In genomic region chr17:82913304-82914043, GRCh38 we compare ENCODE assay signal across 11 cellular contexts.
DNase-seq lines count a peak whose midpoint lies in the region; ATAC-seq and TF ChIP-seq lines count a peak whose summit lies in the region.
"Had no signal": no experiment of that assay in that cellular context is flagged by ENCODE, and none has a peak within 500 bp of the region (broad histone marks: within the 10 kb centered on the region; RNA-seq: fewer than 3 reads in every experiment).

No MANE protein-coding gene starts in this region.

- peak; percentile 47 for TF ChIP-seq CTCF in A673 (conservative IDR thresholded peaks at IDR 0.05; ENCODE audit: low read depth, low read length)
- peak in 5 of 7 experiments; percentile 5 to 52 (median 38) for TF ChIP-seq CTCF in body of pancreas (IDR thresholded peaks at IDR 0.05)

- DNase-seq in A673 (ENCODE audit: low spot score) (no peak), H7 (peak; percentile 83), body of pancreas (peak in 1 of 4 donors; percentile 31), iPS-NIHi7 (ENCODE audit: extremely low spot score) (peak; percentile 64), pons (ENCODE audit: low spot score) (no peak), NCI-H1105 (lab: John Stamatoyannopoulos, UW) (no peak), NCI-H2171 (lab: John Stamatoyannopoulos, UW) (no peak)
- DNase-seq in activated CD4-positive, alpha-beta T cell treated with anti-CD3 and anti-CD28 coated beads, Interleukin-2, amount 50 U/mL, for 48 hours, result no peak
- DNase-seq: activated T-cell treated with anti-CD3 and anti-CD28 coated beads, Interleukin-2, amount 50 U/mL, for 48 hours; NCI-H1092 treated with DMSO at 0.1 percent for 48 hours had no signal

- no peak for ATAC-seq in body of pancreas

- intact Hi-C loops in A673 (cut with micrococcal nuclease; ENCODE audit: unreplicated experiment), result no loop called here
- intact Hi-C loops in body of pancreas (cut with DNase I), result loop anchor here (10.0 kb wide), 1 partner anchor 129 kb away; no protein-coding TSS in a partner anchor

- 87 to 94% methylated on average over 34 to 44 of the region's 44 CpGs for WGBS in body of pancreas, 2 donors

- no peak for TF ChIP-seq POLR2A in body of pancreas (IDR thresholded peaks at IDR 0.05)

- H3K36me3 ChIP-seq in A673 (ENCODE audit: insufficient read depth, low read length, poor library complexity, severe bottlenecking) (no peaks in the 10 kb centered on the region), H7 (replicated peaks; ENCODE audit: control insufficient read depth, insufficient read depth, low read length) (peaks cover 11% of the 10 kb centered on the region), body of pancreas (replicated peaks in 1 of 2; ENCODE audit: insufficient read depth in 1 of 2, low read depth in 2 of 2) (no peaks in the 10 kb centered on the region)
- H3K36me3 ChIP-seq: thoracic aorta had no signal

- POLR2A ChIA-PET in A673 (lab: Charles Lee; ENCODE audit: low non-redundant PET), result no interaction called here

- H3K4me3 ChIP-seq in A673 (ENCODE audit: low read depth, low read length, poor library complexity, severe bottlenecking) (no peak overlapping the region), H7 (ENCODE audit: insufficient read depth, low read depth, low read length) (no peak overlapping the region), body of pancreas (no peak overlapping the region)
- H3K4me3 ChIP-seq: thoracic aorta had no signal

- H3K27me3 ChIP-seq in A673 (replicated peaks; ENCODE audit: insufficient read depth, low read depth, low read length, poor library complexity) (no peaks in the 10 kb centered on the region), H7 (ENCODE audit: control insufficient read depth, insufficient read depth, low read length) (no peaks in the 10 kb centered on the region), body of pancreas (no peaks in the 10 kb centered on the region)

- no peak overlapping the region for H3K27ac ChIP-seq in A673 (ENCODE audit: low read depth, low read length, poor library complexity, severe bottlenecking)
- no peak overlapping the region for H3K27ac ChIP-seq in body of pancreas
- H3K27ac ChIP-seq: thoracic aorta had no signal

- H3K9me3 ChIP-seq in A673 (ENCODE audit: low read depth, low read length, poor library complexity, severe bottlenecking) (no peaks in the 10 kb centered on the region), body of pancreas (no peaks in the 10 kb centered on the region)
- H3K9me3 ChIP-seq: thoracic aorta had no signal

- BruUV-seq in A673 (replicated peaks; lab: Mats Ljungman, UMichigan), result no TSS peak

- CTCF ChIA-PET in A673 (lab: Charles Lee), result interaction anchor here (0.9 kb wide), 1 partner anchor 265 kb away, joined by 3 read pairs; no protein-coding TSS in a partner anchor

- no peaks in the 10 kb centered on the region for H3K4me1 ChIP-seq in A673 (ENCODE audit: insufficient read depth, low read length, poor library complexity, severe bottlenecking)
- H3K4me1 ChIP-seq in body of pancreas, result peaks cover 22% of the 10 kb centered on the region

Comparison
In these comparisons a context has a peak if more than half of its experiments do, and no peak if none do; other contexts are left out.
1. DNase-seq: peak in H7 (single experiment) and iPS-NIHi7 (single experiment); none in A673 (single experiment), activated CD4-positive, alpha-beta T cell treated with anti-CD3 and anti-CD28 coated beads, Interleukin-2, amount 50 U/mL, for 48 hours (0 of 2), pons (single experiment), NCI-H1105 (single experiment) and NCI-H2171 (single experiment).